In genomic region chr13:48401480-48401879, GRCh38 we compare ENCODE assay signal across 10 cellular contexts. TPM values are rescaled to one million over a fixed set of nuclear protein-coding genes. Genes with fewer than 3 reads are reported as not detected.
DNase-seq lines count a peak whose midpoint lies in the region; ATAC-seq, FAIRE-seq and TF ChIP-seq lines count a peak whose summit lies in the region.
"Had no signal": no experiment of that assay in that cellular context is flagged by ENCODE, and none has a peak within 500 bp of the region (broad histone marks: within the 10 kb centered on the region; RNA-seq: fewer than 3 reads in every experiment).

No MANE protein-coding gene starts in this region.

- H2AFZ ChIP-seq in GM12878 (ENCODE audit: control insufficient read depth, low read depth, low read length): no peak overlapping the region

- H3K36me3 ChIP-seq in GM12878 (ENCODE audit: control insufficient read depth in 2 of 2, insufficient read depth in 2 of 2, low read length in 1 of 2) (no peaks in the 10 kb centered on the region; a peak in 1 of 4 replicates), muscle layer of duodenum (ENCODE audit: control insufficient read depth in 1 of 2, insufficient read depth in 2 of 2, low read length in 2 of 2) (no peaks in the 10 kb centered on the region), mucosa of descending colon (ENCODE audit: low read depth) (no peaks in the 10 kb centered on the region)

- no peak overlapping the region for H3K9ac ChIP-seq in GM12878 (ENCODE audit: control insufficient read depth, insufficient read depth, low read length)

- peak overlapping the region; percentile 61 for H3K27ac Mint-ChIP-seq in stimulated activated naive CD8-positive, alpha-beta T cell treated with anti-CD3 and anti-CD28 coated beads, Interleukin-15, Interleukin-2, amounts not matched to agents 100 ng/mL and 50 ng/mL, for 24 hours
- no peak overlapping the region for H3K27ac Mint-ChIP-seq in stimulated activated naive CD8-positive, alpha-beta T cell treated with anti-CD3 and anti-CD28 coated beads, Interleukin-15, amount 100 ng/mL, for 72 hours

- CTCF ChIA-PET in GM12878 (lab: Yijun Ruan, JAX): interaction anchor here (1.0 to 3.4 kb wide), 7 partner anchors 12 to 179 kb away, joined by 3 to 52 read pairs (median 5); partner anchors contain the start of genes LPAR6 and RCBTB2

- in situ Hi-C loops in GM12878 (cut with MboI): no loop called here

- H3K27ac ChIP-seq in GM12878 (ENCODE audit: control insufficient read depth, insufficient read depth) (peak overlapping the region; percentile 22; the same call in 1 of the 2 replicates), muscle layer of duodenum (ENCODE audit: low read length) (peak overlapping the region; percentile 68)

- intact Hi-C loops in GM12878 (cut with micrococcal nuclease; ENCODE audit: unreplicated experiment): no loop called here
- intact Hi-C loops in mucosa of descending colon (cut with DNase I, micrococcal nuclease): no loop called here

- H3K27me3 Mint-ChIP-seq in stimulated activated naive CD8-positive, alpha-beta T cell treated with anti-CD3 and anti-CD28 coated beads, Interleukin-15, Interleukin-2, amounts not matched to agents 100 ng/mL and 50 ng/mL, for 24 hours: no peaks in the 10 kb centered on the region
- no peaks in the 10 kb centered on the region for H3K27me3 Mint-ChIP-seq in stimulated activated naive CD8-positive, alpha-beta T cell treated with anti-CD3 and anti-CD28 coated beads, Interleukin-15, amount 100 ng/mL, for 72 hours

- no peaks in the 10 kb centered on the region for H4K20me1 ChIP-seq in GM12878 (ENCODE audit: control insufficient read depth, insufficient read depth)

- WGBS in GM12878 (ENCODE audit: insufficient coverage, insufficient replicate concordance, low lambda C conversion rate, missing lambda C conversion rate): 16% methylated on average over 2 of the region's 2 CpGs

- no peak for TF ChIP-seq EP300 in GM12878 (IDR thresholded peaks at IDR 0.05; ENCODE audit: borderline replicate concordance in 1 of 2, control insufficient read depth in 1 of 2, low read depth in 2 of 2, low read length in 2 of 2)

- H3K9me3 ChIP-seq in GM12878 (replicated peaks; ENCODE audit: control insufficient read depth, insufficient read depth, low read length) (no peaks in the 10 kb centered on the region), muscle layer of duodenum (ENCODE audit: control insufficient read depth in 1 of 2, low read length in 2 of 2) (no peaks in the 10 kb centered on the region), mucosa of descending colon (no peaks in the 10 kb centered on the region)

- no peak for DNase-seq in stimulated activated naive CD8-positive, alpha-beta T cell treated with anti-CD3 and anti-CD28 coated beads, Interleukin-15, amount 100 ng/mL, for 72 hours
- DNase-seq in GM12878 (ENCODE audit: low read depth, low spot score): no peak
- DNase-seq in NCI-H1436 treated with DMSO at 0.1 percent for 48 hours (lab: John Stamatoyannopoulos, UW): no peak
- DNase-seq in middle frontal gyrus (ENCODE audit: extremely low spot score, low spot score): no peak
- no peak for DNase-seq in activated CD4-positive, CD25-positive, alpha-beta regulatory T cell (lab: John Stamatoyannopoulos, UW)
- no peak for DNase-seq in mucosa of descending colon
- DNase-seq: activated T-cell treated with anti-CD3 and anti-CD28 coated beads, Interleukin-2, amount 50 U/mL, for 4 hours; NCI-H524 had no signal

- no peak for TF ChIP-seq RAD21 in GM12878 (IDR thresholded peaks at IDR 0.05; ENCODE audit: insufficient read depth, low read depth, low read length)

- peaks cover 25% of the 10 kb centered on the region; the same call in 1 of the 2 replicates for H3K4me1 ChIP-seq in GM12878 (ENCODE audit: control insufficient read depth, insufficient read depth, low read length)
- H3K4me1 ChIP-seq in muscle layer of duodenum (ENCODE audit: control insufficient read depth in 1 of 2, insufficient read depth in 2 of 2, low read length in 2 of 2): peaks cover 13% of the 10 kb centered on the region in 2 donors
- H3K4me1 ChIP-seq in mucosa of descending colon (ENCODE audit: low read depth): peaks cover 15% of the 10 kb centered on the region

- no peak for TF ChIP-seq POLR2A in GM12878 (IDR thresholded peaks at IDR 0.05; ENCODE audit: low read depth, low read length)

- no peak overlapping the region for H3K4me2 ChIP-seq in GM12878 (ENCODE audit: control insufficient read depth, insufficient read depth)

- ATAC-seq in stimulated activated naive CD8-positive, alpha-beta T cell treated with anti-CD3 and anti-CD28 coated beads, Interleukin-15, amount 100 ng/mL, for 72 hours: no peak
- no peak for ATAC-seq in GM12878
- ATAC-seq in mucosa of descending colon: no peak

- no peak overlapping the region for H3K4me3 Mint-ChIP-seq in stimulated activated naive CD8-positive, alpha-beta T cell treated with anti-CD3 and anti-CD28 coated beads, Interleukin-15, Interleukin-2, amounts not matched to agents 100 ng/mL and 50 ng/mL, for 24 hours
- H3K4me3 Mint-ChIP-seq in stimulated activated naive CD8-positive, alpha-beta T cell treated with anti-CD3 and anti-CD28 coated beads, Interleukin-15, amount 100 ng/mL, for 72 hours: no peak overlapping the region

- H3K27me3 ChIP-seq in GM12878 (replicated peaks in 1 of 2; ENCODE audit: control insufficient read depth in 2 of 2, insufficient read depth in 2 of 2, low read length in 1 of 2) (no peaks in the 10 kb centered on the region), muscle layer of duodenum (ENCODE audit: low read depth, low read length) (no peaks in the 10 kb centered on the region)

- H3K4me3 ChIP-seq in GM12878: no peak overlapping the region
- H3K4me3 ChIP-seq in muscle layer of duodenum (ENCODE audit: low read depth in 1 of 2, low read length in 2 of 2): no peak overlapping the region
- H3K4me3 ChIP-seq in mucosa of descending colon: no peak overlapping the region

- SMC1A ChIA-PET in GM12878 (lab: Charles Lee; ENCODE audit: uncharacterized antibody, unreplicated experiment): interaction anchor here (0.7 to 3.4 kb wide), 13 partner anchors 11 to 192 kb away, joined by 3 to 47 read pairs (median 4); partner anchors contain the start of gene LPAR6

- H3K9me3 Mint-ChIP-seq in stimulated activated naive CD8-positive, alpha-beta T cell treated with anti-CD3 and anti-CD28 coated beads, Interleukin-15, Interleukin-2, amounts not matched to agents 100 ng/mL and 50 ng/mL, for 24 hours: no peaks in the 10 kb centered on the region
- H3K9me3 Mint-ChIP-seq in stimulated activated naive CD8-positive, alpha-beta T cell treated with anti-CD3 and anti-CD28 coated beads, Interleukin-15, amount 100 ng/mL, for 72 hours: peaks cover 0 to 3% of the 10 kb centered on the region in 2 donors
- H3K9me3 Mint-ChIP-seq: activated T-cell treated with anti-CD3 and anti-CD28 coated beads, Interleukin-2, amount 50 U/mL, for 4 hours had no signal

- peaks cover 11% of the 10 kb centered on the region for H3K36me3 Mint-ChIP-seq in stimulated activated naive CD8-positive, alpha-beta T cell treated with anti-CD3 and anti-CD28 coated beads, Interleukin-15, Interleukin-2, amounts not matched to agents 100 ng/mL and 50 ng/mL, for 24 hours (ENCODE audit: low read depth)

- FAIRE-seq in GM12878 (lab: Jason Lieb, UNC): no peak

- no peaks in the 10 kb centered on the region; the same call in 1 of the 2 replicates for H3K79me2 ChIP-seq in GM12878 (ENCODE audit: control insufficient read depth, insufficient read depth, low read length)

- BruUV-seq in GM12878 (replicated peaks; lab: Mats Ljungman, UMichigan): no TSS peak

- RAD21 ChIA-PET in GM12878 (lab: Charles Lee; ENCODE audit: unreplicated experiment): interaction anchor here (0.7 to 3.9 kb wide), 5 partner anchors 11 to 179 kb away, joined by 3 to 70 read pairs (median 3); partner anchors contain the start of gene LPAR6

- POLR2A ChIA-PET in GM12878 (lab: Charles Lee): interaction anchor here (1.2 kb wide), 1 partner anchor 178 kb away, joined by 3 read pairs; no protein-coding TSS in a partner anchor

- H3K4me1 Mint-ChIP-seq in stimulated activated naive CD8-positive, alpha-beta T cell treated with anti-CD3 and anti-CD28 coated beads, Interleukin-15, Interleukin-2, amounts not matched to agents 100 ng/mL and 50 ng/mL, for 24 hours (ENCODE audit: low read depth): peaks cover 50% of the 10 kb centered on the region
- peaks cover 57% of the 10 kb centered on the region for H3K4me1 Mint-ChIP-seq in stimulated activated naive CD8-positive, alpha-beta T cell treated with anti-CD3 and anti-CD28 coated beads, Interleukin-15, amount 100 ng/mL, for 72 hours

- TF ChIP-seq CTCF in GM12878 (IDR thresholded peaks at IDR 0.05 in 2 of 3, conservative IDR thresholded peaks at IDR 0.05 in 1 of 3; ENCODE audit: control insufficient read depth in 2 of 3, extremely low read depth in 1 of 3, insufficient read depth in 1 of 3, low read depth in 3 of 3, low read length in 3 of 3) (no peak), mucosa of descending colon (IDR thresholded peaks at IDR 0.05) (no peak)

TF ChIP-seq in GM12878, 131 proteins besides CTCF, POLR2A, EP300 and RAD21 (continues in another document):
- TF ChIP-seq KAT2A (conservative IDR thresholded peaks at IDR 0.05; ENCODE audit: control insufficient read depth, low read depth, low read length) (no peak), BACH1 (IDR thresholded peaks at IDR 0.05; ENCODE audit: borderline replicate concordance) (no peak), IRF4 (IDR thresholded peaks at IDR 0.05; ENCODE audit: low read depth, low read length) (no peak), MYB (IDR thresholded peaks at IDR 0.05; ENCODE audit: borderline replicate concordance, low read depth, low read length) (no peak), ASH2L (IDR thresholded peaks at IDR 0.05; ENCODE audit: borderline replicate concordance, low read depth) (no peak), NFXL1 (IDR thresholded peaks at IDR 0.05; ENCODE audit: borderline replicate concordance) (no peak), SUZ12 (IDR thresholded peaks at IDR 0.05; ENCODE audit: unreplicated experiment) (no peak)

RNA-seq across cellular contexts. Expression of gene LPAR6, which starts 11.4 kb away (rescaled TPM):
- total RNA-seq in GM12878 (2013; cell fraction: nucleolus; rRNA removed): 1.1 and 1.3 TPM in 2 replicates
- total RNA-seq in GM12878 (2014; rRNA removed) (3.4 TPM in 2 replicates), GM12878 (2014; rRNA removed; fragmentation: Illumina TruSeq; extraction: Trizol) (3.1 and 3.4 TPM in 2 replicates), GM12878 (2021) (2.2 TPM in 2 replicates), mucosa of descending colon (10 to 100 TPM; 10.7 to 15.0 (median 12.3) TPM)
- 4.4 TPM for polyA plus RNA-seq in GM12878 (2011; ENCODE audit: low read depth)
- polyA plus RNA-seq in GM12878 (2011; rRNA removed) (3.1 and 5.8 TPM in 2 replicates), GM12878 (2014; fragmentation: Illumina TruSeq; extraction: Trizol) (4.2 and 7.5 TPM in 2 replicates), GM12878 (2014; fragmentation: Nextera tagmentation; extraction: Ambion mirVana) (1 to 10 TPM; 2.0 to 3.2 TPM), GM12878 (2014; rRNA removed) (1.9 and 2.3 TPM in 2 replicates), GM12878 (2016; fragmentation: Nextera tagmentation; extraction: Ambion mirVana) (1 to 10 TPM; 1.4 to 2.6 TPM)
- polyA plus RNA-seq in GM12878 (2011; cell fraction: cytosol; rRNA removed): 0.84 and 0.94 TPM in 2 replicates
- polyA plus RNA-seq in GM12878 (2011; cell fraction: nucleus; rRNA removed): 1.8 and 2.0 TPM in 2 replicates
- polyA plus RNA-seq in GM12878 (2012): 7.4 and 14.4 TPM in 2 replicates
- polyA minus RNA-seq in GM12878 (2011; rRNA and poly(A)+ RNA removed): 0.51 and 0.52 TPM in 2 replicates
- not detected in 2 replicates for polyA minus RNA-seq in GM12878 (2011; cell fraction: cytosol; rRNA and poly(A)+ RNA removed)
- polyA minus RNA-seq in GM12878 (2011; cell fraction: nucleus; rRNA and poly(A)+ RNA removed): 1.1 TPM in 2 replicates
